20 cellular contexts compared by ENCODE assay signal in genomic region chr7:31776616-31777015, GRCh38.
A peak's percentile ranks its signal among the peaks of the same experiment; 100 is the strongest.
DNase-seq lines count a peak whose midpoint lies in the region; ATAC-seq, FAIRE-seq and TF ChIP-seq lines count a peak whose summit lies in the region.
"Had no signal": no experiment of that assay in that cellular context is flagged by ENCODE, and none has a peak within 500 bp of the region (broad histone marks: within the 10 kb centered on the region; RNA-seq: fewer than 3 reads in every experiment).

No MANE protein-coding gene starts in this region.

- no peak overlapping the region for H3K27ac Mint-ChIP-seq in MCF 10A (ENCODE audit: low read depth, unreplicated experiment)
- H3K27ac Mint-ChIP-seq: GM23338; T-helper 1 cell treated with Interleukin-12 subunit alpha and Interleukin-12 subunit beta and Interleukin-4 antibody, amounts not matched to agents 30 μg/mL and 1 μg/mL, for 36 hours had no signal

- POLR2A ChIA-PET in MCF 10A (lab: Yijun Ruan, JAX): no interaction called here

- H3K9me3 ChIP-seq in breast epithelium: no peaks in the 10 kb centered on the region
- no peaks in the 10 kb centered on the region for H3K9me3 ChIP-seq in BE2C
- H3K9me3 ChIP-seq in hepatocyte (ENCODE audit: low read depth): no peaks in the 10 kb centered on the region
- H3K9me3 ChIP-seq: gastroesophageal sphincter, left ventricle myocardium inferior had no signal

- H3K4me3 ChIP-seq in breast epithelium (no peak overlapping the region), BE2C (ENCODE audit: low read depth, low read length) (no peak overlapping the region), hepatocyte (no peak overlapping the region)
- H3K4me3 ChIP-seq: gastroesophageal sphincter, GM23338, left ventricle myocardium inferior had no signal

- H2AFZ ChIP-seq in hepatocyte: no peak overlapping the region
- H2AFZ ChIP-seq: GM23338 had no signal

- intact Hi-C loops in MCF 10A (cut with micrococcal nuclease) (no loop called here), breast epithelium (cut with DNase I; ENCODE audit: low total_unique reads) (no loop called here)

- H3K27me3 ChIP-seq in breast epithelium: no peaks in the 10 kb centered on the region
- H3K27me3 ChIP-seq in BE2C: no peaks in the 10 kb centered on the region
- no peaks in the 10 kb centered on the region for H3K27me3 ChIP-seq in hepatocyte
- H3K27me3 ChIP-seq: gastroesophageal sphincter had no signal

- H3K27ac ChIP-seq in breast epithelium: no peak overlapping the region
- no peak overlapping the region for H3K27ac ChIP-seq in hepatocyte
- H3K27ac ChIP-seq: gastroesophageal sphincter, left ventricle myocardium inferior had no signal

- H3K4me2 ChIP-seq in hepatocyte: no peak overlapping the region
- H3K4me2 ChIP-seq: GM23338 had no signal

- no peaks in the 10 kb centered on the region for H3K27me3 Mint-ChIP-seq in MCF 10A (ENCODE audit: insufficient read depth, unreplicated experiment)

- no peak for TF ChIP-seq POLR2A in breast epithelium (IDR thresholded peaks at IDR 0.05)
- TF ChIP-seq POLR2A in GM12891 (IDR thresholded peaks at IDR 0.05; ENCODE audit: low read depth, low read length): no peak

- H3K4me1 ChIP-seq in breast epithelium (no peaks in the 10 kb centered on the region), BE2C (no peaks in the 10 kb centered on the region), hepatocyte (ENCODE audit: insufficient read depth) (no peaks in the 10 kb centered on the region)
- H3K4me1 ChIP-seq: gastroesophageal sphincter had no signal

- no peaks in the 10 kb centered on the region for H3K36me3 Mint-ChIP-seq in MCF 10A (ENCODE audit: insufficient read depth, unreplicated experiment)

- no peak for TF ChIP-seq CTCF in MCF 10A (IDR thresholded peaks at IDR 0.05; ENCODE audit: unreplicated experiment)
- TF ChIP-seq CTCF in breast epithelium (IDR thresholded peaks at IDR 0.05): no peak
- no peak for TF ChIP-seq CTCF in BE2C (IDR thresholded peaks at IDR 0.05; ENCODE audit: low read depth, low read length)
- TF ChIP-seq CTCF in hepatocyte (IDR thresholded peaks at IDR 0.05; ENCODE audit: poor library complexity): no peak

- no peak overlapping the region for H3K4me3 Mint-ChIP-seq in MCF 10A (ENCODE audit: unreplicated experiment)
- H3K4me3 Mint-ChIP-seq: GM23338; T-helper 1 cell treated with Interleukin-12 subunit alpha and Interleukin-12 subunit beta and Interleukin-4 antibody, amounts not matched to agents 30 μg/mL and 1 μg/mL, for 36 hours; type B pancreatic cell had no signal

- no peak for ATAC-seq in GM18907 (IDR thresholded peaks at IDR 0.05; ENCODE audit: unreplicated experiment)
- ATAC-seq: gastroesophageal sphincter, GM23338 had no signal

- H3K9me3 Mint-ChIP-seq in MCF 10A (ENCODE audit: unreplicated experiment): no peaks in the 10 kb centered on the region
- H3K9me3 Mint-ChIP-seq: GM23338; T-helper 1 cell treated with Interleukin-12 subunit alpha and Interleukin-12 subunit beta and Interleukin-4 antibody, amounts not matched to agents 30 μg/mL and 1 μg/mL, for 36 hours; type B pancreatic cell had no signal

- no peaks in the 10 kb centered on the region for H3K79me2 ChIP-seq in hepatocyte

- no peaks in the 10 kb centered on the region for H4K20me1 ChIP-seq in hepatocyte (ENCODE audit: insufficient read depth, poor library complexity, severe bottlenecking)

- no TSS peak for BruUV-seq in MCF 10A (replicated peaks; lab: Mats Ljungman, UMichigan)

- H3K4me1 Mint-ChIP-seq in MCF 10A (ENCODE audit: insufficient read depth, unreplicated experiment): no peaks in the 10 kb centered on the region

- CTCF ChIA-PET in MCF 10A (lab: Yijun Ruan, JAX): interaction anchor here (0.9 kb wide), 1 partner anchor 33 kb away, joined by 4 read pairs; no protein-coding TSS in a partner anchor

- H3K36me3 ChIP-seq in breast epithelium: no peaks in the 10 kb centered on the region
- H3K36me3 ChIP-seq in BE2C: no peaks in the 10 kb centered on the region
- H3K36me3 ChIP-seq in hepatocyte (replicated peaks; ENCODE audit: insufficient read depth, low read depth): no peaks in the 10 kb centered on the region

- H3K9me2 ChIP-seq in hepatocyte (replicated peaks; ENCODE audit: insufficient read depth): no peaks in the 10 kb centered on the region

- WGBS in hepatocyte (ENCODE audit: low lambda C conversion rate, missing lambda C conversion rate): 63% methylated on average over 3 of the region's 3 CpGs

- FAIRE-seq in GM12891 (lab: Jason Lieb, UNC): no peak
- FAIRE-seq: A204.1 had no signal

- peak; percentile 39 for DNase-seq in MCF 10A (ENCODE audit: unreplicated experiment)
- DNase-seq in breast epithelium (ENCODE audit: low spot score in 2 of 2): no peak
- peak; percentile 16 for DNase-seq in amniotic epithelial cell (ENCODE audit: low read depth)
- peak; percentile 51 for DNase-seq in glomerular visceral epithelial cell (ENCODE audit: extremely low spot score)
- DNase-seq in BE2C: no peak
- no peak for DNase-seq in GM12891 (ENCODE audit: insufficient read length, low spot score)
- DNase-seq in hepatocyte (ENCODE audit: low spot score): no peak
- DNase-seq: activated CD4-positive, alpha-beta T cell treated with anti-CD3 and anti-CD28 coated beads, Interleukin-2, amount 50 U/mL, for 48 hours; activated naive CD4-positive, alpha-beta T cell treated with Interleukin-2 at 50 U/mL for 16 hours; DMS79; left ventricle myocardium inferior; MV-4-11; NCI-H2227 treated with DMSO at 0.1 percent for 48 hours; OCI-M1 had no signal

TF ChIP-seq in GM12891, 5 proteins besides CTCF, POLR2A, EP300 and RAD21:
- TF ChIP-seq SPI1 (IDR thresholded peaks at IDR 0.05; ENCODE audit: low read depth, low read length): no peak
- no peak for TF ChIP-seq TAF1 (IDR thresholded peaks at IDR 0.05; ENCODE audit: low read depth, low read length)
- TF ChIP-seq POLR2AphosphoS5 (IDR thresholded peaks at IDR 0.05; ENCODE audit: low read depth, low read length): no peak
- TF ChIP-seq PAX5 (IDR thresholded peaks at IDR 0.05; ENCODE audit: insufficient read depth, low read length, severe bottlenecking): no peak
- no peak for TF ChIP-seq POU2F2 (IDR thresholded peaks at IDR 0.05; ENCODE audit: low read depth, low read length)

Comparison
In these comparisons a context has a peak if more than half of its experiments do, and no peak if none do; other contexts are left out.
1. DNase-seq: peak in MCF 10A (single experiment), amniotic epithelial cell (single experiment) and glomerular visceral epithelial cell (single experiment); none in breast epithelium (0 of 2), BE2C (single experiment), GM12891 (single experiment) and hepatocyte (single experiment).